1 cellular context compared by ENCODE assay signal in the genomic region with DNA sequence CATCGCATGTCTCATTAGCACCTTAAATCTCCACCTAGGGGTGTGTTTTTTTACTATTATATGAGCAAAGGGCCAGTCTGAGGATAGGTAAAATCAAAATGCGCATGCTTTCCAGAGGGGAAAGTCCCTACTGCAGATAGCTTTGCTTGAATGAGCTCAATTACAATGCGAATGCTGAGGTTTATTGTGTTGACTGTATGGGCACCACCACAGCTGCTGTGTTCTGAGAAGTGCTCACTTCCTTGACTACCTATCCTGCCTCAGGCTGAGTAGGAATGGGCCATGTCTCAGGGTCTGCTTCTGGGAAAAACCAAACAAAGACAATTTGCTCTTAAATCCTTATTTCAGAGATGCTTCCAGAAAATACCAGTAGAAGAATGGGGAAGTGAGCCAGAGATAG.
TF ChIP-seq lines count a peak whose summit lies in the region.

No MANE protein-coding gene starts in this region.

TF ChIP-seq in H1, 55 proteins besides CTCF, POLR2A, EP300 and RAD21:
- TF ChIP-seq SP1 (IDR thresholded peaks at IDR 0.05; ENCODE audit: low read depth, low read length): no peak
- TF ChIP-seq SRF (IDR thresholded peaks at IDR 0.05; ENCODE audit: low read depth, low read length): no peak
- TF ChIP-seq, protein P1, sequence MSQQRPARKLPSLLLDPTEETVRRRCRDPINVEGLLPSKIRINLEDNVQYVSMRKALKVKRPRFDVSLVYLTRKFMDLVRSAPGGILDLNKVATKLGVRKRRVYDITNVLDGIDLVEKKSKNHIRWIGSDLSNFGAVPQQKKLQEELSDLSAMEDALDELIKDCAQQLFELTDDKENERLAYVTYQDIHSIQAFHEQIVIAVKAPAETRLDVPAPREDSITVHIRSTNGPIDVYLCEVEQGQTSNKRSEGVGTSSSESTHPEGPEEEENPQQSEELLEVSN (IDR thresholded peaks at IDR 0.05): no peak
- no peak for TF ChIP-seq CBX5 (IDR thresholded peaks at IDR 0.05; ENCODE audit: low read depth, low read length)
